ENCODE assay signal across 1 cellular context in genomic region chr15:50424066-50424890, GRCh38.
A peak's percentile ranks its signal among the peaks of the same experiment; 100 is the strongest.
TF ChIP-seq lines count a peak whose summit lies in the region.

Gene USP8 (plus strand): TSS chr15:50424405. CDS start chr15:50439074, 14,669 bp downstream.

TF ChIP-seq in HepG2, 621 proteins besides CTCF, POLR2A, EP300 and RAD21 (continued from another document and continues in another):
- TF ChIP-seq TOE1 (CRISPR knock-in tag; IDR thresholded peaks at IDR 0.05) (0 out of 2 replicates have a peak, but pooled peaks have one; percentile 60), TRIM24 (CRISPR knock-in tag; IDR thresholded peaks at IDR 0.05) (no peak), ZFP36 (IDR thresholded peaks at IDR 0.05; ENCODE audit: borderline replicate concordance, low read depth, low read length, partially characterized antibody) (no peak), ZUFSP (CRISPR knock-in tag; IDR thresholded peaks at IDR 0.05; ENCODE audit: borderline replicate concordance) (no peak), NR2C2 (CRISPR knock-in tag; IDR thresholded peaks at IDR 0.05; ENCODE audit: borderline replicate concordance) (peak; percentile 60; the same call in 1 of the 2 replicates), KLF6 (CRISPR knock-in tag; IDR thresholded peaks at IDR 0.05) (0 out of 2 replicates have a peak, but pooled peaks have one; percentile 37), HNRNPH1 (optimal IDR thresholded peaks at IDR 0.05; ENCODE audit: low read depth, low read length) (no peak), FOXK1 (CRISPR knock-in tag; IDR thresholded peaks at IDR 0.05; ENCODE audit: borderline replicate concordance, low read depth) (peak; percentile 31; the same call in 1 of the 2 replicates), NFYB (CRISPR knock-in tag; IDR thresholded peaks at IDR 0.05) (peak; percentile 51), ZNF557 (CRISPR knock-in tag; IDR thresholded peaks at IDR 0.05) (0 out of 2 replicates have a peak, but pooled peaks have one; percentile 18), IKZF1 (IDR thresholded peaks at IDR 0.05) (no peak), MTERF4 (CRISPR knock-in tag; IDR thresholded peaks at IDR 0.05) (peak; percentile 55; the same call in 1 of the 2 replicates), MTA1 (CRISPR knock-in tag; IDR thresholded peaks at IDR 0.05; ENCODE audit: borderline replicate concordance) (0 out of 2 replicates have a peak, but pooled peaks have one; percentile 19), ASH2L (IDR thresholded peaks at IDR 0.05; ENCODE audit: insufficient read length, low read depth, low read length) (peak; percentile 73), NFE2L2 (IDR thresholded peaks at IDR 0.05; ENCODE audit: low read length) (no peak), ZNF589 (CRISPR knock-in tag; conservative IDR thresholded peaks at IDR 0.05) (no peak; the same call in 1 of the 2 replicates), ATF7 (IDR thresholded peaks at IDR 0.05) (no peak), ATF7 (CRISPR knock-in tag; IDR thresholded peaks at IDR 0.05) (no peak), ZNF180 (CRISPR knock-in tag; IDR thresholded peaks at IDR 0.05; ENCODE audit: borderline replicate concordance, low read depth) (no peak), ZNF430 (CRISPR knock-in tag; IDR thresholded peaks at IDR 0.05) (peak; percentile 57; the same call in 1 of the 2 replicates), ZBTB7A (CRISPR knock-in tag; IDR thresholded peaks at IDR 0.05) (peak; percentile 77; the same call in 1 of the 2 replicates), ZFY (CRISPR knock-in tag; IDR thresholded peaks at IDR 0.05) (peak; percentile 89), SMAD3 (CRISPR knock-in tag; IDR thresholded peaks at IDR 0.05) (0 out of 2 replicates have a peak, but pooled peaks have one; percentile 19), ZBTB38 (CRISPR knock-in tag; IDR thresholded peaks at IDR 0.05) (peak; percentile 68), HIVEP1 (CRISPR knock-in tag; IDR thresholded peaks at IDR 0.05) (no peak), ZNF562 (CRISPR knock-in tag; IDR thresholded peaks at IDR 0.05; ENCODE audit: borderline replicate concordance) (no peak), FOXA3 (CRISPR knock-in tag; IDR thresholded peaks at IDR 0.05) (peak; percentile 59), ATF6 (CRISPR knock-in tag; conservative IDR thresholded peaks at IDR 0.05) (0 out of 2 replicates have a peak, but pooled peaks have one; percentile 0), MAF1 (CRISPR knock-in tag; IDR thresholded peaks at IDR 0.05; ENCODE audit: borderline replicate concordance) (0 out of 2 replicates have a peak, but pooled peaks have one; percentile 34), SP4 (CRISPR knock-in tag; IDR thresholded peaks at IDR 0.05) (peak; percentile 97), ZNF766 (CRISPR knock-in tag; IDR thresholded peaks at IDR 0.05; ENCODE audit: borderline replicate concordance) (no peak), KDM5B (CRISPR knock-in tag; IDR thresholded peaks at IDR 0.05; ENCODE audit: borderline replicate concordance) (peak; percentile 76; the same call in 1 of the 2 replicates), MLLT10 (CRISPR knock-in tag; IDR thresholded peaks at IDR 0.05) (no peak), ZNF597 (CRISPR knock-in tag; IDR thresholded peaks at IDR 0.05) (no peak), ELF3 (CRISPR knock-in tag; IDR thresholded peaks at IDR 0.05) (peak; percentile 95), ZFP91 (CRISPR knock-in tag; IDR thresholded peaks at IDR 0.05; ENCODE audit: borderline replicate concordance) (peak; percentile 83), ZNF768 (CRISPR knock-in tag; IDR thresholded peaks at IDR 0.05) (peak; percentile 48; the same call in 1 of the 2 replicates), NONO (IDR thresholded peaks at IDR 0.05) (no peak), NONO (CRISPR knock-in tag; conservative IDR thresholded peaks at IDR 0.05) (peak; percentile 45; the same call in 1 of the 2 replicates), RBFOX2 (IDR thresholded peaks at IDR 0.05; ENCODE audit: low read depth, low read length) (peak; percentile 85), FOXP1 (IDR thresholded peaks at IDR 0.05) (no peak), FOXP1 (CRISPR knock-in tag; IDR thresholded peaks at IDR 0.05) (no peak; the same call in 1 of the 2 replicates), ZNF121 (CRISPR knock-in tag; IDR thresholded peaks at IDR 0.05) (no peak; the same call in 1 of the 2 replicates), TBX2 (CRISPR knock-in tag; IDR thresholded peaks at IDR 0.05; ENCODE audit: borderline replicate concordance) (peak; percentile 68), NFIB (CRISPR knock-in tag; IDR thresholded peaks at IDR 0.05; ENCODE audit: borderline replicate concordance) (no peak), HNF4A (CRISPR knock-in tag; IDR thresholded peaks at IDR 0.05) (no peak; the same call in 1 of the 2 replicates), MLX (CRISPR knock-in tag; IDR thresholded peaks at IDR 0.05) (peak; percentile 19; the same call in 1 of the 2 replicates), ZNF777 (CRISPR knock-in tag; IDR thresholded peaks at IDR 0.05) (peak; percentile 44; the same call in 1 of the 2 replicates), SOX6 (IDR thresholded peaks at IDR 0.05) (no peak), SOX6 (CRISPR knock-in tag; IDR thresholded peaks at IDR 0.05) (peak; percentile 62; the same call in 1 of the 2 replicates), ZNF879 (CRISPR knock-in tag; IDR thresholded peaks at IDR 0.05) (peak; percentile 29; the same call in 1 of the 2 replicates)
- TF ChIP-seq, protein P1, sequence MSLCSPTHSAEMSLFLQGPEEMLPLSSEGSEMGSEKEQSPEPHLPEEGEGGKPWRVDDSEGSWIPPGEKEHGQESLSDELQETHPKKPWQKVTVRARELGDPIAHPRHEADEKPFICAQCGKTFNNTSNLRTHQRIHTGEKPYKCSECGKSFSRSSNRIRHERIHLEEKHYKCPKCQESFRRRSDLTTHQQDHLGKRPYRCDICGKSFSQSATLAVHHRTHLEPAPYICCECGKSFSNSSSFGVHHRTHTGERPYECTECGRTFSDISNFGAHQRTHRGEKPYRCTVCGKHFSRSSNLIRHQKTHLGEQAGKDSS (CRISPR knock-in tag; IDR thresholded peaks at IDR 0.05; ENCODE audit: borderline replicate concordance, low read depth), result no peak
- TF ChIP-seq, protein P2, sequence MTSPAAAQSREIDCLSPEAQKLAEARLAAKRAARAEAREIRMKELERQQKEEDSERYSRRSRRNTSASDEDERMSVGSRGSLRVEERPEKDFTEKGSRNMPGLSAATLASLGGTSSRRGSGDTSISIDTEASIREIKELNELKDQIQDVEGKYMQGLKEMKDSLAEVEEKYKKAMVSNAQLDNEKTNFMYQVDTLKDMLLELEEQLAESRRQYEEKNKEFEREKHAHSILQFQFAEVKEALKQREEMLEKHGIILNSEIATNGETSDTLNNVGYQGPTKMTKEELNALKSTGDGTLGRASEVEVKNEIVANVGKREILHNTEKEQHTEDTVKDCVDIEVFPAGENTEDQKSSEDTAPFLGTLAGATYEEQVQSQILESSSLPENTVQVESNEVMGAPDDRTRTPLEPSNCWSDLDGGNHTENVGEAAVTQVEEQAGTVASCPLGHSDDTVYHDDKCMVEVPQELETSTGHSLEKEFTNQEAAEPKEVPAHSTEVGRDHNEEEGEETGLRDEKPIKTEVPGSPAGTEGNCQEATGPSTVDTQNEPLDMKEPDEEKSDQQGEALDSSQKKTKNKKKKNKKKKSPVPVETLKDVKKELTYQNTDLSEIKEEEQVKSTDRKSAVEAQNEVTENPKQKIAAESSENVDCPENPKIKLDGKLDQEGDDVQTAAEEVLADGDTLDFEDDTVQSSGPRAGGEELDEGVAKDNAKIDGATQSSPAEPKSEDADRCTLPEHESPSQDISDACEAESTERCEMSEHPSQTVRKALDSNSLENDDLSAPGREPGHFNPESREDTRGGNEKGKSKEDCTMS (CRISPR knock-in tag; conservative IDR thresholded peaks at IDR 0.05), result 0 out of 2 replicates have a peak, but pooled peaks have one; percentile 60
- TF ChIP-seq, protein P3, sequence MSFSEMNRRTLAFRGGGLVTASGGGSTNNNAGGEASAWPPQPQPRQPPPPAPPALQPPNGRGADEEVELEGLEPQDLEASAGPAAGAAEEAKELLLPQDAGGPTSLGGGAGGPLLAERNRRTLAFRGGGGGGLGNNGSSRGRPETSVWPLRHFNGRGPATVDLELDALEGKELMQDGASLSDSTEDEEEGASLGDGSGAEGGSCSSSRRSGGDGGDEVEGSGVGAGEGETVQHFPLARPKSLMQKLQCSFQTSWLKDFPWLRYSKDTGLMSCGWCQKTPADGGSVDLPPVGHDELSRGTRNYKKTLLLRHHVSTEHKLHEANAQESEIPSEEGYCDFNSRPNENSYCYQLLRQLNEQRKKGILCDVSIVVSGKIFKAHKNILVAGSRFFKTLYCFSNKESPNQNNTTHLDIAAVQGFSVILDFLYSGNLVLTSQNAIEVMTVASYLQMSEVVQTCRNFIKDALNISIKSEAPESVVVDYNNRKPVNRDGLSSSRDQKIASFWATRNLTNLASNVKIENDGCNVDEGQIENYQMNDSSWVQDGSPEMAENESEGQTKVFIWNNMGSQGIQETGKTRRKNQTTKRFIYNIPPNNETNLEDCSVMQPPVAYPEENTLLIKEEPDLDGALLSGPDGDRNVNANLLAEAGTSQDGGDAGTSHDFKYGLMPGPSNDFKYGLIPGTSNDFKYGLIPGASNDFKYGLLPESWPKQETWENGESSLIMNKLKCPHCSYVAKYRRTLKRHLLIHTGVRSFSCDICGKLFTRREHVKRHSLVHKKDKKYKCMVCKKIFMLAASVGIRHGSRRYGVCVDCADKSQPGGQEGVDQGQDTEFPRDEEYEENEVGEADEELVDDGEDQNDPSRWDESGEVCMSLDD (CRISPR knock-in tag; IDR thresholded peaks at IDR 0.05; ENCODE audit: borderline replicate concordance), result 0 out of 2 replicates have a peak, but pooled peaks have one; percentile 38
- TF ChIP-seq, protein P4, sequence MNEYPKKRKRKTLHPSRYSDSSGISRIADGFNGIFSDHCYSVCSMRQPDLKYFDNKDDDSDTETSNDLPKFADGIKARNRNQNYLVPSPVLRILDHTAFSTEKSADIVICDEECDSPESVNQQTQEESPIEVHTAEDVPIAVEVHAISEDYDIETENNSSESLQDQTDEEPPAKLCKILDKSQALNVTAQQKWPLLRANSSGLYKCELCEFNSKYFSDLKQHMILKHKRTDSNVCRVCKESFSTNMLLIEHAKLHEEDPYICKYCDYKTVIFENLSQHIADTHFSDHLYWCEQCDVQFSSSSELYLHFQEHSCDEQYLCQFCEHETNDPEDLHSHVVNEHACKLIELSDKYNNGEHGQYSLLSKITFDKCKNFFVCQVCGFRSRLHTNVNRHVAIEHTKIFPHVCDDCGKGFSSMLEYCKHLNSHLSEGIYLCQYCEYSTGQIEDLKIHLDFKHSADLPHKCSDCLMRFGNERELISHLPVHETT (CRISPR knock-in tag; conservative IDR thresholded peaks at IDR 0.05), result peak; percentile 55; the same call in 1 of the 2 replicates
